ENCODE assay signal across 10 cellular contexts in genomic region chr14:26595922-26596721, GRCh38. TPM values are rescaled to one million over a fixed set of nuclear protein-coding genes. Genes with fewer than 3 reads are reported as not detected.
A peak's percentile ranks its signal among the peaks of the same experiment; 100 is the strongest.
DNase-seq lines count a peak whose midpoint lies in the region; ATAC-seq and TF ChIP-seq lines count a peak whose summit lies in the region.
"Had no signal": no experiment of that assay in that cellular context is flagged by ENCODE, and none has a peak within 500 bp of the region (broad histone marks: within the 10 kb centered on the region; RNA-seq: fewer than 3 reads in every experiment).

No MANE protein-coding gene starts in this region.

- CTCF ChIA-PET in activated CD4-positive, alpha-beta T cell treated with anti-CD3 and anti-CD28 coated beads, Interleukin-2, amount 10 ng/mL, durations not matched to agents 7 days and 5 days (lab: Charles Lee): no interaction called here

- H3K27ac ChIP-seq in caudate nucleus (ENCODE audit: low read depth, low read length) (peak overlapping the region; percentile 96), upper lobe of right lung (no peak overlapping the region)

- H3K4me3 ChIP-seq in upper lobe of right lung: peak overlapping the region; percentile 52

- intact Hi-C loops in upper lobe of right lung (cut with DNase I): no loop called here

- no peaks in the 10 kb centered on the region for H3K9me3 ChIP-seq in upper lobe of right lung

- no peaks in the 10 kb centered on the region for H3K9me3 Mint-ChIP-seq in activated CD4-positive, alpha-beta T cell treated with anti-CD3 and anti-CD28 coated beads, Interleukin-2, amount 10 ng/mL, durations not matched to agents 7 days and 5 days
- H3K9me3 Mint-ChIP-seq in mesothelial cell of epicardium: no peaks in the 10 kb centered on the region

- POLR2A ChIA-PET in activated CD4-positive, alpha-beta T cell treated with anti-CD3 and anti-CD28 coated beads, Interleukin-2, amount 10 ng/mL, durations not matched to agents 7 days and 5 days (lab: Charles Lee): no interaction called here

- no peak for DNase-seq in activated CD4-positive, alpha-beta T cell treated with anti-CD3 and anti-CD28 coated beads, Interleukin-2, amount 10 ng/mL, durations not matched to agents 7 days and 5 days
- no peak for DNase-seq in activated CD4-positive, alpha-beta T cell treated with anti-CD3 and anti-CD28 coated beads, Interleukin-2, amount 50 U/mL, for 48 hours
- DNase-seq in caudate nucleus (lab: John Stamatoyannopoulos, UW): peak in 5 of 61 donors; percentile 10 to 61 (median 49)
- no peak for DNase-seq in mesothelial cell of epicardium (ENCODE audit: low spot score in 2 of 2, unreplicated experiment in 2 of 2)
- no peak for DNase-seq in upper lobe of right lung
- no peak for DNase-seq in SW 1271 (lab: John Stamatoyannopoulos, UW)
- DNase-seq in A172 (ENCODE audit: low spot score): no peak
- no peak for DNase-seq in GM13976 (ENCODE audit: low spot score)
- DNase-seq: NCI-H2081 treated with DMSO at 0.1 percent for 48 hours had no signal

- H3K27me3 Mint-ChIP-seq in activated CD4-positive, alpha-beta T cell treated with anti-CD3 and anti-CD28 coated beads, Interleukin-2, amount 10 ng/mL, durations not matched to agents 7 days and 5 days: peaks cover 32% of the 10 kb centered on the region
- H3K27me3 Mint-ChIP-seq in mesothelial cell of epicardium (ENCODE audit: low read depth): peaks cover 64% of the 10 kb centered on the region

- peaks cover 4% of the 10 kb centered on the region for H3K4me1 Mint-ChIP-seq in activated CD4-positive, alpha-beta T cell treated with anti-CD3 and anti-CD28 coated beads, Interleukin-2, amount 10 ng/mL, durations not matched to agents 7 days and 5 days
- peaks cover 18% of the 10 kb centered on the region for H3K4me1 Mint-ChIP-seq in mesothelial cell of epicardium

- no peak for TF ChIP-seq CTCF in mesothelial cell of epicardium (IDR thresholded peaks at IDR 0.05; ENCODE audit: unreplicated experiment)
- TF ChIP-seq CTCF in upper lobe of right lung (IDR thresholded peaks at IDR 0.05): no peak
- TF ChIP-seq CTCF in GM13976 (IDR thresholded peaks at IDR 0.05; ENCODE audit: borderline replicate concordance, control extremely low read depth, extremely low read depth, insufficient read depth, missing control alignments): no peak

- peak overlapping the region; percentile 11 for H3K4me3 Mint-ChIP-seq in activated CD4-positive, alpha-beta T cell treated with anti-CD3 and anti-CD28 coated beads, Interleukin-2, amount 10 ng/mL, durations not matched to agents 7 days and 5 days
- H3K4me3 Mint-ChIP-seq in mesothelial cell of epicardium: peak overlapping the region; percentile 89

- H3K36me3 Mint-ChIP-seq in activated CD4-positive, alpha-beta T cell treated with anti-CD3 and anti-CD28 coated beads, Interleukin-2, amount 10 ng/mL, durations not matched to agents 7 days and 5 days (ENCODE audit: low read depth): no peaks in the 10 kb centered on the region
- H3K36me3 Mint-ChIP-seq in mesothelial cell of epicardium: no peaks in the 10 kb centered on the region
- H3K36me3 Mint-ChIP-seq: CD8-positive, alpha-beta T cell had no signal

- in situ Hi-C loops in GM13976 (cut with MboI; ENCODE audit: low sequenced_read_pairs, unreplicated experiment): no loop called here

- no peaks in the 10 kb centered on the region for H3K4me1 ChIP-seq in upper lobe of right lung

- ATAC-seq in upper lobe of right lung: no peak
- ATAC-seq: CD8-positive, alpha-beta T cell had no signal

- H3K27me3 ChIP-seq in upper lobe of right lung: peaks cover 16% of the 10 kb centered on the region

- H3K27ac Mint-ChIP-seq in activated CD4-positive, alpha-beta T cell treated with anti-CD3 and anti-CD28 coated beads, Interleukin-2, amount 10 ng/mL, durations not matched to agents 7 days and 5 days: peak overlapping the region; percentile 6
- no peak overlapping the region for H3K27ac Mint-ChIP-seq in mesothelial cell of epicardium
- H3K27ac Mint-ChIP-seq: CD8-positive, alpha-beta T cell had no signal

- H3K36me3 ChIP-seq in upper lobe of right lung: no peaks in the 10 kb centered on the region

RNA-seq across cellular contexts. Expression of gene NOVA1, which starts 1.7 kb away (rescaled TPM):
- not detected for total RNA-seq in activated CD4-positive, alpha-beta T cell treated with anti-CD3 and anti-CD28 coated beads, Interleukin-2, amount 10 ng/mL, durations not matched to agents 7 days and 5 days
- total RNA-seq in mesothelial cell of epicardium (13.3 to 16.9 TPM (median 15.2 TPM) in 3 replicates), upper lobe of right lung (1.6 TPM)
- not detected in 2 replicates for total RNA-seq in A172 (2014; rRNA removed; shearing (Covaris generic))
- total RNA-seq: CD8-positive, alpha-beta T cell had no signal
